ENCODE assay signal across 26 cellular contexts in genomic region chr14:64947710-64948611, GRCh38. TPM values are rescaled to one million over a fixed set of nuclear protein-coding genes. Genes with fewer than 3 reads are reported as not detected.
DNase-seq lines count a peak whose midpoint lies in the region; ATAC-seq, FAIRE-seq and TF ChIP-seq lines count a peak whose summit lies in the region.
"Had no signal": no experiment of that assay in that cellular context is flagged by ENCODE, and none has a peak within 500 bp of the region (broad histone marks: within the 10 kb centered on the region; RNA-seq: fewer than 3 reads in every experiment).

No MANE protein-coding gene starts in this region.

- peaks cover 5% of the 10 kb centered on the region for H3K36me3 Mint-ChIP-seq in T-helper 17 cell (ENCODE audit: low read depth)

- H3K27me3 ChIP-seq in H7 (ENCODE audit: control insufficient read depth, insufficient read depth, low read length) = no peaks in the 10 kb centered on the region
- H3K27me3 ChIP-seq in hepatocyte = no peaks in the 10 kb centered on the region
- H3K27me3 ChIP-seq: esophagus muscularis mucosa, tibial artery had no signal

- peak; percentile 23 for DNase-seq in H7
- DNase-seq in T-helper 17 cell = no peak
- peak; percentile 37 for DNase-seq in hepatocyte (ENCODE audit: low spot score)
- peak; percentile 39 for DNase-seq in sciatic nerve (ENCODE audit: low spot score)
- no peak for DNase-seq in GM12892 (ENCODE audit: insufficient read length)
- no peak for DNase-seq in GM03348 (ENCODE audit: low spot score)
- DNase-seq in H4 (ENCODE audit: low spot score) = no peak
- DNase-seq: activated CD4-positive, CD25-positive, alpha-beta regulatory T cell treated with anti-CD3 and anti-CD28 coated beads, Interleukin-2, amount 50 U/mL, for 72 hours; activated naive CD4-positive, alpha-beta T cell treated with anti-CD3 and anti-CD28 coated beads, Interleukin-2, amount 10 ng/mL, durations not matched to agents 7 days and 5 days; activated T-cell treated with anti-CD3 and anti-CD28 coated beads, Interleukin-2, amount 50 U/mL, for 4 hours; foreskin melanocyte; hypothalamus; NCI-H446; NCI-H82; stimulated activated CD4-positive, alpha-beta T cell treated with anti-CD3 and anti-CD28 coated beads, Interleukin-4, amount 100 ng/mL, for 24 hours; tibial artery had no signal

- FAIRE-seq in GM12892 (lab: Jason Lieb, UNC) = no peak
- FAIRE-seq: bronchial epithelial cell, K562 had no signal

- H4K20me1 ChIP-seq in hepatocyte (ENCODE audit: insufficient read depth, poor library complexity, severe bottlenecking) = no peaks in the 10 kb centered on the region

- no peak overlapping the region for H2AFZ ChIP-seq in hepatocyte

- no peaks in the 10 kb centered on the region for H3K27me3 Mint-ChIP-seq in T-helper 17 cell
- H3K27me3 Mint-ChIP-seq: activated naive CD4-positive, alpha-beta T cell treated with anti-CD3 and anti-CD28 coated beads, Interleukin-2, amount 10 ng/mL, durations not matched to agents 7 days and 5 days; stimulated activated naive CD8-positive, alpha-beta T cell treated with anti-CD3 and anti-CD28 coated beads, Interleukin-15, Interleukin-2, amounts not matched to agents 100 ng/mL and 50 ng/mL, for 24 hours had no signal

- H3K27ac Mint-ChIP-seq in T-helper 17 cell = peak overlapping the region; percentile 54
- H3K27ac Mint-ChIP-seq: stimulated activated naive CD8-positive, alpha-beta T cell treated with anti-CD3 and anti-CD28 coated beads, Interleukin-15, Interleukin-2, amounts not matched to agents 100 ng/mL and 50 ng/mL, for 24 hours had no signal

- no peaks in the 10 kb centered on the region for H3K9me2 ChIP-seq in hepatocyte (replicated peaks; ENCODE audit: insufficient read depth)

- no peak for TF ChIP-seq CTCF in hepatocyte (IDR thresholded peaks at IDR 0.05; ENCODE audit: poor library complexity)

- no peak overlapping the region for H3K27ac ChIP-seq in hepatocyte
- H3K27ac ChIP-seq: coronary artery, esophagus muscularis mucosa, tibial artery had no signal

- intact Hi-C loops in sciatic nerve (cut with DNase I) = no loop called here

- WGBS in hepatocyte (ENCODE audit: low lambda C conversion rate, missing lambda C conversion rate) = 92% methylated on average over 27 of the region's 28 CpGs

- ATAC-seq in T-helper 17 cell = no peak
- ATAC-seq in sciatic nerve = no peak
- ATAC-seq: activated T-cell treated with anti-CD3 and anti-CD28 coated beads, Interleukin-2, amount 50 U/mL, for 4 hours; K562 had no signal

- H3K4me2 ChIP-seq in hepatocyte = no peak overlapping the region

- H3K36me3 ChIP-seq in H7 (replicated peaks; ENCODE audit: control insufficient read depth, insufficient read depth, low read length) (peaks cover 12% of the 10 kb centered on the region), hepatocyte (replicated peaks; ENCODE audit: insufficient read depth, low read depth) (no peaks in the 10 kb centered on the region)

- no peak for TF ChIP-seq POLR2A in GM12892 (IDR thresholded peaks at IDR 0.05; ENCODE audit: low read depth, low read length)

- no peak overlapping the region for H3K4me3 Mint-ChIP-seq in T-helper 17 cell
- H3K4me3 Mint-ChIP-seq: activated naive CD4-positive, alpha-beta T cell treated with anti-CD3 and anti-CD28 coated beads, Interleukin-2, amount 10 ng/mL, durations not matched to agents 7 days and 5 days; activated T-cell treated with anti-CD3 and anti-CD28 coated beads, Interleukin-2, amount 50 U/mL, for 4 hours; stimulated activated naive CD8-positive, alpha-beta T cell treated with anti-CD3 and anti-CD28 coated beads, Interleukin-15, Interleukin-2, amounts not matched to agents 100 ng/mL and 50 ng/mL, for 24 hours had no signal

- H3K9me3 ChIP-seq in T-helper 17 cell (ENCODE audit: control insufficient read depth, low read length, poor library complexity, severe bottlenecking) = no peaks in the 10 kb centered on the region
- no peaks in the 10 kb centered on the region for H3K9me3 ChIP-seq in hepatocyte (ENCODE audit: low read depth)
- H3K9me3 ChIP-seq: esophagus muscularis mucosa, tibial artery had no signal

- H3K79me2 ChIP-seq in hepatocyte = no peaks in the 10 kb centered on the region

- no peaks in the 10 kb centered on the region for H3K4me1 ChIP-seq in hepatocyte (ENCODE audit: insufficient read depth)

- H3K4me3 ChIP-seq in H7 (ENCODE audit: insufficient read depth, low read depth, low read length) = no peak overlapping the region
- no peak overlapping the region for H3K4me3 ChIP-seq in hepatocyte
- H3K4me3 ChIP-seq: coronary artery, esophagus muscularis mucosa, K562, lung, tibial artery had no signal

- H3K4me1 Mint-ChIP-seq in T-helper 17 cell = peaks cover 26% of the 10 kb centered on the region

RNA-seq across cellular contexts. Expression of gene GPX2, which starts 5.4 kb away (rescaled TPM):
- total RNA-seq in H7 (2014; rRNA removed; shearing (Covaris generic)) = 0.63 and 1.3 TPM in 2 replicates
- not detected for total RNA-seq in T-helper 17 cell
- 59.8 and 88.9 TPM in 2 replicates for total RNA-seq in hepatocyte
- polyA plus RNA-seq in hepatocyte = 75.5 and 115 TPM in 2 replicates
- total RNA-seq in sciatic nerve = not detected
- 0.53 TPM for polyA plus RNA-seq in GM12892 (2012; ENCODE audit: missing spikeins)
- not detected in 2 replicates for total RNA-seq in H4 (2014; rRNA removed; shearing (Covaris generic))
- total RNA-seq: Daoy, esophagus muscularis mucosa, MCF 10A, pulmonary artery endothelial cell had no signal
- polyA plus RNA-seq: CD14-positive monocyte, K562 had no signal

RNA-seq across cellular contexts. Expression of gene RAB15, which starts 24.2 kb away (rescaled TPM):
- total RNA-seq in H7 (2014; rRNA removed; shearing (Covaris generic)) = 43.9 and 48.3 TPM in 2 replicates
- total RNA-seq in T-helper 17 cell (1 to 10 TPM; 4.8 to 5.8 TPM), hepatocyte (33.8 and 34.0 TPM in 2 replicates), sciatic nerve (3.3 TPM)
- 38.7 and 40.6 TPM in 2 replicates for polyA plus RNA-seq in hepatocyte
- 5.5 TPM for polyA plus RNA-seq in GM12892 (2012; ENCODE audit: missing spikeins)
- 10.1 and 10.3 TPM in 2 replicates for total RNA-seq in H4 (2014; rRNA removed; shearing (Covaris generic))
- total RNA-seq: bronchial epithelial cell had no signal

RNA-seq across cellular contexts. Expression of gene CHURC1, which starts 33.7 kb away (rescaled TPM):
- total RNA-seq in H7 (2014; rRNA removed; shearing (Covaris generic)) = 19.5 and 21.9 TPM in 2 replicates
- total RNA-seq in T-helper 17 cell (10 to 100 TPM; 69.5 to 78.3 TPM), hepatocyte (62.4 and 71.1 TPM in 2 replicates), sciatic nerve (66.0 TPM)
- 134 TPM in 2 replicates for polyA plus RNA-seq in hepatocyte
- polyA plus RNA-seq in GM12892 (2012; ENCODE audit: missing spikeins) = 53.2 TPM
- total RNA-seq in H4 (2014; rRNA removed; shearing (Covaris generic)) = 77.0 and 92.5 TPM in 2 replicates

RNA-seq across cellular contexts. Expression of gene FNTB, which starts 38.7 kb away (rescaled TPM):
- 10.5 and 11.4 TPM in 2 replicates for total RNA-seq in H7 (2014; rRNA removed; shearing (Covaris generic))
- 10 to 100 TPM; 14.2 to 22.5 TPM for total RNA-seq in T-helper 17 cell
- 11.3 and 18.1 TPM in 2 replicates for total RNA-seq in hepatocyte
- polyA plus RNA-seq in hepatocyte = 19.5 and 24.3 TPM in 2 replicates
- total RNA-seq in sciatic nerve = 40.7 TPM
- 11.0 TPM for polyA plus RNA-seq in GM12892 (2012; ENCODE audit: missing spikeins)
- 5.7 and 15.9 TPM in 2 replicates for total RNA-seq in H4 (2014; rRNA removed; shearing (Covaris generic))

Comparison
In these comparisons a context has a peak if more than half of its experiments do, and no peak if none do; other contexts are left out.
1. DNase-seq: peak in H7 (single experiment), hepatocyte (single experiment) and sciatic nerve (single experiment); none in T-helper 17 cell (0 of 3), GM12892 (single experiment), GM03348 (single experiment) and H4 (single experiment).
2. RNA of gene GPX2, which starts 5.4 kb away (total RNA-seq): 59.8 to 88.9 TPM in hepatocyte; 0.63 to 1.3 TPM in H7, not detected in T-helper 17 cell, not detected in sciatic nerve (single experiment) and not detected in H4; every median in the first group is over 10 times any median in the second.